In genomic region chr12:57234571-57235011, GRCh38 we compare ENCODE assay signal across 2 cellular contexts.
TF ChIP-seq lines count a peak whose summit lies in the region.

No MANE protein-coding gene starts in this region.

TF ChIP-seq in IMR-90, 13 proteins besides CTCF, POLR2A, EP300 and RAD21:
- TF ChIP-seq USF2 (IDR thresholded peaks at IDR 0.05; ENCODE audit: low read depth, low read length) (no peak), MXI1 (IDR thresholded peaks at IDR 0.05; ENCODE audit: borderline replicate concordance, low read depth, low read length) (no peak), RCOR1 (IDR thresholded peaks at IDR 0.05; ENCODE audit: insufficient replicate concordance, low read length) (no peak), ELK1 (IDR thresholded peaks at IDR 0.05; ENCODE audit: borderline replicate concordance, low read depth, low read length) (no peak), CEBPB (IDR thresholded peaks at IDR 0.05; ENCODE audit: low read depth, low read length) (no peak), NFE2L2 (IDR thresholded peaks at IDR 0.05; ENCODE audit: low read depth, low read length) (no peak)

TF ChIP-seq in K562, 482 proteins besides CTCF, POLR2A, EP300 and RAD21:
- TF ChIP-seq RCOR1 (IDR thresholded peaks at IDR 0.05; ENCODE audit: borderline replicate concordance in 1 of 2, low read depth in 2 of 2, low read length in 2 of 2) (no peak), CHD1 (IDR thresholded peaks at IDR 0.05; ENCODE audit: low read length) (no peak), ZFP91 (CRISPR knock-in tag; IDR thresholded peaks at IDR 0.05) (no peak), ZKSCAN3 (CRISPR knock-in tag; IDR thresholded peaks at IDR 0.05) (no peak), SIRT6 (IDR thresholded peaks at IDR 0.05; ENCODE audit: low read depth, low read length) (no peak), THAP12 (CRISPR knock-in tag; IDR thresholded peaks at IDR 0.05) (no peak), PTTG1 (tag; IDR thresholded peaks at IDR 0.05; ENCODE audit: low read depth) (no peak), GABPB2 (CRISPR knock-in tag; conservative IDR thresholded peaks at IDR 0.05) (no peak), PCBP1 (IDR thresholded peaks at IDR 0.05; ENCODE audit: low read depth, low read length, poor library complexity, severe bottlenecking) (no peak), L3MBTL2 (IDR thresholded peaks at IDR 0.05) (no peak), TAF15 (IDR thresholded peaks at IDR 0.05; ENCODE audit: low read depth, low read length) (no peak), ZBTB33 (CRISPR knock-in tag; IDR thresholded peaks at IDR 0.05) (no peak), PHB (CRISPR knock-in tag; IDR thresholded peaks at IDR 0.05) (no peak), RFX7 (CRISPR knock-in tag; IDR thresholded peaks at IDR 0.05) (no peak), HOMEZ (CRISPR knock-in tag; IDR thresholded peaks at IDR 0.05) (no peak), GTF2A2 (tag; IDR thresholded peaks at IDR 0.05) (no peak), BRD4 (IDR thresholded peaks at IDR 0.05) (no peak), JUNB (CRISPR knock-in tag; conservative IDR thresholded peaks at IDR 0.05) (no peak)
TF ChIP-seq in K562: peak in this region for 0.
